Comparison of ENCODE assay signal across 18 cellular contexts in genomic region chr2:7899241-7899640, GRCh38.
DNase-seq lines count a peak whose midpoint lies in the region; ATAC-seq and TF ChIP-seq lines count a peak whose summit lies in the region.
"Had no signal": no experiment of that assay in that cellular context is flagged by ENCODE, and none has a peak within 500 bp of the region (broad histone marks: within the 10 kb centered on the region; RNA-seq: fewer than 3 reads in every experiment).

No MANE protein-coding gene starts in this region.

- peak overlapping the region; percentile 34; the same call in 1 of the 2 replicates for H3K9ac ChIP-seq in HUES64 (ENCODE audit: low read depth, low read length)

- H3K27ac Mint-ChIP-seq in mesothelial cell of epicardium = no peak overlapping the region
- H3K27ac Mint-ChIP-seq: immature natural killer cell had no signal

- peaks cover 10% of the 10 kb centered on the region for H3K4me1 Mint-ChIP-seq in mesothelial cell of epicardium

- H3K27me3 ChIP-seq in HUES64 (ENCODE audit: insufficient read depth, low read length) = no peaks in the 10 kb centered on the region
- no peaks in the 10 kb centered on the region for H3K27me3 ChIP-seq in body of pancreas
- H3K27me3 ChIP-seq: Peyer's patch had no signal

- H3K27ac ChIP-seq in HUES64 (ENCODE audit: low read depth, low read length) (peak overlapping the region; percentile 71), body of pancreas (peak overlapping the region; percentile 15 to 46 (median 18))
- H3K27ac ChIP-seq: Peyer's patch had no signal

- no peak for TF ChIP-seq CTCF in body of pancreas (IDR thresholded peaks at IDR 0.05)
- TF ChIP-seq CTCF in mesothelial cell of epicardium (IDR thresholded peaks at IDR 0.05; ENCODE audit: unreplicated experiment) = no peak

- WGBS in HUES64 = 74% methylated on average over 5 of the region's 5 CpGs
- WGBS in body of pancreas, 2 donors = 29 to 32% methylated on average over 5 of the region's 5 CpGs

- H3K4me3 ChIP-seq in HUES64 (ENCODE audit: low read length) (no peak overlapping the region), body of pancreas (no peak overlapping the region)
- H3K4me3 ChIP-seq: Peyer's patch had no signal

- H3K9me3 ChIP-seq in HUES64 (ENCODE audit: insufficient read depth, low read depth, low read length) = no peaks in the 10 kb centered on the region
- no peaks in the 10 kb centered on the region for H3K9me3 ChIP-seq in body of pancreas
- H3K9me3 ChIP-seq: Peyer's patch had no signal

- H3K4me1 ChIP-seq in HUES64 (ENCODE audit: insufficient read depth, low read length) = peaks cover 19% of the 10 kb centered on the region
- peaks cover 15% of the 10 kb centered on the region for H3K4me1 ChIP-seq in body of pancreas
- H3K4me1 ChIP-seq: Peyer's patch had no signal

- H3K27me3 Mint-ChIP-seq in mesothelial cell of epicardium (ENCODE audit: low read depth) = peaks cover 19% of the 10 kb centered on the region

- H3K4me3 Mint-ChIP-seq in mesothelial cell of epicardium = no peak overlapping the region
- H3K4me3 Mint-ChIP-seq: immature natural killer cell; natural killer cell treated with Interleukin-12 subunit alpha and Interleukin-12 subunit beta and Interleukin-15 and Interleukin-18, amount 100 ng/mL, for 72 hours had no signal

- H3K9me3 Mint-ChIP-seq in mesothelial cell of epicardium = no peaks in the 10 kb centered on the region
- H3K9me3 Mint-ChIP-seq: immature natural killer cell had no signal

- TF ChIP-seq POLR2A in body of pancreas (IDR thresholded peaks at IDR 0.05) = no peak

- no peak for ATAC-seq in body of pancreas
- ATAC-seq: natural killer cell treated with Interleukin-12 subunit alpha and Interleukin-12 subunit beta and Interleukin-15 and Interleukin-18, amount 100 ng/mL, for 72 hours had no signal

- DNase-seq in COLO668 (lab: John Stamatoyannopoulos, UW; ENCODE audit: unreplicated experiment) (peak; percentile 28), NCI-H2081 (lab: John Stamatoyannopoulos, UW) (peak; percentile 91 to 99), body of pancreas (no peak), AG08396 (ENCODE audit: low spot score) (no peak), NCI-H2029 treated with DMSO at 0.1 percent for 48 hours (lab: John Stamatoyannopoulos, UW) (no peak), mesothelial cell of epicardium (ENCODE audit: low spot score in 2 of 2, unreplicated experiment in 2 of 2) (no peak)
- DNase-seq in activated CD4-positive, alpha-beta T cell treated with anti-CD3 and anti-CD28 coated beads for 1 hour = no peak
- DNase-seq: activated naive CD4-positive, alpha-beta T cell treated with Interleukin-2 at 50 U/mL for 16 hours; cortex of kidney; DMS79 treated with DMSO at 0.1 percent for 48 hours; erythroblast; GOT3; immature natural killer cell; mammary epithelial cell; Peyer's patch; T-helper 1 cell had no signal

- no peaks in the 10 kb centered on the region for H3K36me3 Mint-ChIP-seq in mesothelial cell of epicardium
- H3K36me3 Mint-ChIP-seq: natural killer cell treated with Interleukin-12 subunit alpha and Interleukin-12 subunit beta and Interleukin-15 and Interleukin-18, amount 100 ng/mL, for 72 hours had no signal

- intact Hi-C loops in body of pancreas (cut with DNase I) = no loop called here

- H3K36me3 ChIP-seq in HUES64 (ENCODE audit: insufficient read depth, low read length) = no peaks in the 10 kb centered on the region
- H3K36me3 ChIP-seq in body of pancreas (replicated peaks in 1 of 2; ENCODE audit: insufficient read depth in 1 of 2, low read depth in 2 of 2) = no peaks in the 10 kb centered on the region
- H3K36me3 ChIP-seq: Peyer's patch had no signal

Comparison
In these comparisons a context has a peak if more than half of its experiments do, and no peak if none do; other contexts are left out.
1. DNase-seq: peak in COLO668 (single experiment) and NCI-H2081 (2 of 2); none in body of pancreas (0 of 4), AG08396 (single experiment), activated CD4-positive, alpha-beta T cell treated with anti-CD3 and anti-CD28 coated beads for 1 hour (single experiment), NCI-H2029 treated with DMSO at 0.1 percent for 48 hours (single experiment) and mesothelial cell of epicardium (0 of 2).